1 cellular context compared by ENCODE assay signal in the genomic region with DNA sequence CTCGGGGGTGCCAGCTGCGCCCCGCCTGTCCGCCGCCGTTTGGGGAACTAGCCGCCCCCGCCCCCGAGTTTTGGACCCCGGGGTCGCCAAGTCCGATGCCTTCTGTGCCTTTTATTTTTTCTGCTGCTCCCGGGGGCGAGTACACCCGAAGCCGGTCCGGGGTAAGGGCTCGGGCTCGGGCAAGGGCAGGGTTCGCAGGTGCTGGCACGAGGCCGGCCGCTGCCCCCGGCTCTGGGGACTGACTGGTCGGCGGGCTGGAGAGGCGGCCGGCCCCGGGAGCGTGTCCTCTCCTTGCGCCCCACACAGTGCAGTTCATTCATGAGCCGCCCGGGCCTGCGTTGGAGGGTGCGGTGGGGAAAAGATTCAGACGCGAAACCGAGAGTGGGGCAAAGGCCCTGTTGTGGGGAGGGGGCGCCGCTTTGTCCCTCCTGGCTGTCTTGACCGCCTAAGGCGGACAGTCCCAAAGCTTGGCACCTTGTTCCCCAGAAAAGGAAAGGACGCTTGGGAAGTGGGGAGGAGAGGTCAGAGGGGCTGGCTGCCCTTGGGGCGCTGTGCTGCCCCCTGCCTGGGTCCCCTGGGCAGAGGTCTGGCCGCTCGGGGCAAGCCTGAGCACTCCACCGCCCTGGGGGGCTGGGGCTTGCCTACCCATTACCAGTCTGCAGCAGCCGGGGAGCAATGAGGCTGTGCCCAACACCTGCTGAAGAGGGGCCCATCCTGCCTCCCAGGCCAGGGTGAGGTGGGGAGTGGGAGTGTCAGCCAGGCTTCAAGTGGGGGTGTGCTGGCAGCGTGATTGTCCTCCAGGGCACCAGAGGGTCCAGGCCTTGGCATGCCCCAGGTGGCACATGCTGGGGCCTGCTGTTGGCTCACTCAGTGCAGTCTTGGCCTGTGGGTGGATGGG.
TF ChIP-seq lines count a peak whose summit lies in the region.

No MANE protein-coding gene starts in this region.

TF ChIP-seq in HepG2, 621 proteins besides CTCF, POLR2A, EP300 and RAD21 (continued from another document and continues in another):
- TF ChIP-seq GTF2F1 (IDR thresholded peaks at IDR 0.05; ENCODE audit: low read length) (no peak), ZNF274 (CRISPR knock-in tag; IDR thresholded peaks at IDR 0.05) (0 out of 2 replicates have a peak, but pooled peaks have one; percentile 11), AGO2 (optimal IDR thresholded peaks at IDR 0.05; ENCODE audit: low read depth, low read length) (peak; percentile 28), BORCS8-MEF2B (CRISPR knock-in tag; IDR thresholded peaks at IDR 0.05) (peak; percentile 53), ZNF460 (CRISPR knock-in tag; IDR thresholded peaks at IDR 0.05; ENCODE audit: borderline replicate concordance) (peak; percentile 30; the same call in 1 of the 2 replicates), NCOA1 (CRISPR knock-in tag; IDR thresholded peaks at IDR 0.05) (no peak), GFI1 (CRISPR knock-in tag; IDR thresholded peaks at IDR 0.05; ENCODE audit: borderline replicate concordance) (peak; percentile 40; the same call in 1 of the 2 replicates), ZNF550 (CRISPR knock-in tag; IDR thresholded peaks at IDR 0.05; ENCODE audit: borderline replicate concordance) (no peak), ARHGAP35 (CRISPR knock-in tag; IDR thresholded peaks at IDR 0.05; ENCODE audit: borderline replicate concordance) (no peak; the same call in 1 of the 2 replicates), TEAD3 (CRISPR knock-in tag; optimal IDR thresholded peaks at IDR 0.05; ENCODE audit: borderline replicate concordance) (no peak), ZNF234 (CRISPR knock-in tag; conservative IDR thresholded peaks at IDR 0.05) (peak; percentile 81; the same call in 1 of the 2 replicates), MTA1 (CRISPR knock-in tag; IDR thresholded peaks at IDR 0.05; ENCODE audit: borderline replicate concordance) (peak; percentile 85; the same call in 1 of the 2 replicates), SRSF9 (IDR thresholded peaks at IDR 0.05; ENCODE audit: borderline replicate concordance, insufficient read depth, low read depth, low read length, poor library complexity, severe bottlenecking) (no peak), JUN (CRISPR knock-in tag; IDR thresholded peaks at IDR 0.05) (no peak), RAD51 (IDR thresholded peaks at IDR 0.05; ENCODE audit: borderline replicate concordance) (no peak), ZFP37 (CRISPR knock-in tag; IDR thresholded peaks at IDR 0.05; ENCODE audit: borderline replicate concordance) (0 out of 2 replicates have a peak, but pooled peaks have one; percentile 19), ZSCAN20 (CRISPR knock-in tag; IDR thresholded peaks at IDR 0.05; ENCODE audit: borderline replicate concordance) (0 out of 2 replicates have a peak, but pooled peaks have one; percentile 57), MIER2 (CRISPR knock-in tag; IDR thresholded peaks at IDR 0.05) (no peak), ERF (CRISPR knock-in tag; IDR thresholded peaks at IDR 0.05) (no peak), KDM3A (CRISPR knock-in tag; IDR thresholded peaks at IDR 0.05; ENCODE audit: low read depth) (0 out of 2 replicates have a peak, but pooled peaks have one; percentile 7), JUND (CRISPR knock-in tag; IDR thresholded peaks at IDR 0.05) (no peak), MED13 (CRISPR knock-in tag; IDR thresholded peaks at IDR 0.05) (0 out of 2 replicates have a peak, but pooled peaks have one; percentile 36), ZNF292 (CRISPR knock-in tag; IDR thresholded peaks at IDR 0.05; ENCODE audit: borderline replicate concordance, low read depth) (no peak), ZMAT3 (CRISPR knock-in tag; conservative IDR thresholded peaks at IDR 0.05) (no peak), JUNB (CRISPR knock-in tag; IDR thresholded peaks at IDR 0.05; ENCODE audit: borderline replicate concordance) (no peak), NR1H2 (CRISPR knock-in tag; IDR thresholded peaks at IDR 0.05; ENCODE audit: borderline replicate concordance, low read depth) (no peak), CREM (IDR thresholded peaks at IDR 0.05) (no peak), CREM (CRISPR knock-in tag; IDR thresholded peaks at IDR 0.05) (no peak), SRY (CRISPR knock-in tag; IDR thresholded peaks at IDR 0.05) (peak; percentile 56)
- TF ChIP-seq, protein P1, sequence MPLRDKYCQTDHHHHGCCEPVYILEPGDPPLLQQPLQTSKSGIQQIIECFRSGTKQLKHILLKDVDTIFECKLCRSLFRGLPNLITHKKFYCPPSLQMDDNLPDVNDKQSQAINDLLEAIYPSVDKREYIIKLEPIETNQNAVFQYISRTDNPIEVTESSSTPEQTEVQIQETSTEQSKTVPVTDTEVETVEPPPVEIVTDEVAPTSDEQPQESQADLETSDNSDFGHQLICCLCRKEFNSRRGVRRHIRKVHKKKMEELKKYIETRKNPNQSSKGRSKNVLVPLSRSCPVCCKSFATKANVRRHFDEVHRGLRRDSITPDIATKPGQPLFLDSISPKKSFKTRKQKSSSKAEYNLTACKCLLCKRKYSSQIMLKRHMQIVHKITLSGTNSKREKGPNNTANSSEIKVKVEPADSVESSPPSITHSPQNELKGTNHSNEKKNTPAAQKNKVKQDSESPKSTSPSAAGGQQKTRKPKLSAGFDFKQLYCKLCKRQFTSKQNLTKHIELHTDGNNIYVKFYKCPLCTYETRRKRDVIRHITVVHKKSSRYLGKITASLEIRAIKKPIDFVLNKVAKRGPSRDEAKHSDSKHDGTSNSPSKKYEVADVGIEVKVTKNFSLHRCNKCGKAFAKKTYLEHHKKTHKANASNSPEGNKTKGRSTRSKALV (CRISPR knock-in tag; IDR thresholded peaks at IDR 0.05) = peak; percentile 78; the same call in 1 of the 2 replicates
- TF ChIP-seq, protein P2, sequence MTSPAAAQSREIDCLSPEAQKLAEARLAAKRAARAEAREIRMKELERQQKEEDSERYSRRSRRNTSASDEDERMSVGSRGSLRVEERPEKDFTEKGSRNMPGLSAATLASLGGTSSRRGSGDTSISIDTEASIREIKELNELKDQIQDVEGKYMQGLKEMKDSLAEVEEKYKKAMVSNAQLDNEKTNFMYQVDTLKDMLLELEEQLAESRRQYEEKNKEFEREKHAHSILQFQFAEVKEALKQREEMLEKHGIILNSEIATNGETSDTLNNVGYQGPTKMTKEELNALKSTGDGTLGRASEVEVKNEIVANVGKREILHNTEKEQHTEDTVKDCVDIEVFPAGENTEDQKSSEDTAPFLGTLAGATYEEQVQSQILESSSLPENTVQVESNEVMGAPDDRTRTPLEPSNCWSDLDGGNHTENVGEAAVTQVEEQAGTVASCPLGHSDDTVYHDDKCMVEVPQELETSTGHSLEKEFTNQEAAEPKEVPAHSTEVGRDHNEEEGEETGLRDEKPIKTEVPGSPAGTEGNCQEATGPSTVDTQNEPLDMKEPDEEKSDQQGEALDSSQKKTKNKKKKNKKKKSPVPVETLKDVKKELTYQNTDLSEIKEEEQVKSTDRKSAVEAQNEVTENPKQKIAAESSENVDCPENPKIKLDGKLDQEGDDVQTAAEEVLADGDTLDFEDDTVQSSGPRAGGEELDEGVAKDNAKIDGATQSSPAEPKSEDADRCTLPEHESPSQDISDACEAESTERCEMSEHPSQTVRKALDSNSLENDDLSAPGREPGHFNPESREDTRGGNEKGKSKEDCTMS (CRISPR knock-in tag; conservative IDR thresholded peaks at IDR 0.05) = no peak
- TF ChIP-seq, protein P3, sequence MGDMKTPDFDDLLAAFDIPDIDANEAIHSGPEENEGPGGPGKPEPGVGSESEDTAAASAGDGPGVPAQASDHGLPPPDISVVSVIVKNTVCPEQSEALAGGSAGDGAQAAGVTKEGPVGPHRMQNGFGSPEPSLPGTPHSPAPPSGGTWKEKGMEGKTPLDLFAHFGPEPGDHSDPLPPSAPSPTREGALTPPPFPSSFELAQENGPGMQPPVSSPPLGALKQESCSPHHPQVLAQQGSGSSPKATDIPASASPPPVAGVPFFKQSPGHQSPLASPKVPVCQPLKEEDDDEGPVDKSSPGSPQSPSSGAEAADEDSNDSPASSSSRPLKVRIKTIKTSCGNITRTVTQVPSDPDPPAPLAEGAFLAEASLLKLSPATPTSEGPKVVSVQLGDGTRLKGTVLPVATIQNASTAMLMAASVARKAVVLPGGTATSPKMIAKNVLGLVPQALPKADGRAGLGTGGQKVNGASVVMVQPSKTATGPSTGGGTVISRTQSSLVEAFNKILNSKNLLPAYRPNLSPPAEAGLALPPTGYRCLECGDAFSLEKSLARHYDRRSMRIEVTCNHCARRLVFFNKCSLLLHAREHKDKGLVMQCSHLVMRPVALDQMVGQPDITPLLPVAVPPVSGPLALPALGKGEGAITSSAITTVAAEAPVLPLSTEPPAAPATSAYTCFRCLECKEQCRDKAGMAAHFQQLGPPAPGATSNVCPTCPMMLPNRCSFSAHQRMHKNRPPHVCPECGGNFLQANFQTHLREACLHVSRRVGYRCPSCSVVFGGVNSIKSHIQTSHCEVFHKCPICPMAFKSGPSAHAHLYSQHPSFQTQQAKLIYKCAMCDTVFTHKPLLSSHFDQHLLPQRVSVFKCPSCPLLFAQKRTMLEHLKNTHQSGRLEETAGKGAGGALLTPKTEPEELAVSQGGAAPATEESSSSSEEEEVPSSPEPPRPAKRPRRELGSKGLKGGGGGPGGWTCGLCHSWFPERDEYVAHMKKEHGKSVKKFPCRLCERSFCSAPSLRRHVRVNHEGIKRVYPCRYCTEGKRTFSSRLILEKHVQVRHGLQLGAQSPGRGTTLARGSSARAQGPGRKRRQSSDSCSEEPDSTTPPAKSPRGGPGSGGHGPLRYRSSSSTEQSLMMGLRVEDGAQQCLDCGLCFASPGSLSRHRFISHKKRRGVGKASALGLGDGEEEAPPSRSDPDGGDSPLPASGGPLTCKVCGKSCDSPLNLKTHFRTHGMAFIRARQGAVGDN (CRISPR knock-in tag; IDR thresholded peaks at IDR 0.05) = peak; percentile 87
- TF ChIP-seq, protein P4, sequence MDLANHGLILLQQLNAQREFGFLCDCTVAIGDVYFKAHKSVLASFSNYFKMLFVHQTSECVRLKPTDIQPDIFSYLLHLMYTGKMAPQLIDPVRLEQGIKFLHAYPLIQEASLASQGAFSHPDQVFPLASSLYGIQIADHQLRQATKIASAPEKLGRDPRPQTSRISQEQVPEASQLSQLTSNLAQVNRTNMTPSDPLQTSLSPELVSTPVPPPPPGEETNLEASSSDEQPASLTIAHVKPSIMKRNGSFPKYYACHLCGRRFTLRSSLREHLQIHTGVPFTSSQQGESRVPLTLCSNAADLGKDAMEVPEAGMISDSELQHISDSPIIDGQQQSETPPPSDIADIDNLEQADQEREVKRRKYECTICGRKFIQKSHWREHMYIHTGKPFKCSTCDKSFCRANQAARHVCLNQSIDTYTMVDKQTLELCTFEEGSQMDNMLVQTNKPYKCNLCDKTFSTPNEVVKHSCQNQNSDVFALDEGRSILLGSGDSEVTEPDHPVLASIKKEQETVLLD (CRISPR knock-in tag; IDR thresholded peaks at IDR 0.05; ENCODE audit: low read depth) = no peak
- TF ChIP-seq, protein P5, sequence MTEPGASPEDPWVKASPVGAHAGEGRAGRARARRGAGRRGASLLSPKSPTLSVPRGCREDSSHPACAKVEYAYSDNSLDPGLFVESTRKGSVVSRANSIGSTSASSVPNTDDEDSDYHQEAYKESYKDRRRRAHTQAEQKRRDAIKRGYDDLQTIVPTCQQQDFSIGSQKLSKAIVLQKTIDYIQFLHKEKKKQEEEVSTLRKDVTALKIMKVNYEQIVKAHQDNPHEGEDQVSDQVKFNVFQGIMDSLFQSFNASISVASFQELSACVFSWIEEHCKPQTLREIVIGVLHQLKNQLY (CRISPR knock-in tag; IDR thresholded peaks at IDR 0.05) = no peak
- TF ChIP-seq, protein P6, sequence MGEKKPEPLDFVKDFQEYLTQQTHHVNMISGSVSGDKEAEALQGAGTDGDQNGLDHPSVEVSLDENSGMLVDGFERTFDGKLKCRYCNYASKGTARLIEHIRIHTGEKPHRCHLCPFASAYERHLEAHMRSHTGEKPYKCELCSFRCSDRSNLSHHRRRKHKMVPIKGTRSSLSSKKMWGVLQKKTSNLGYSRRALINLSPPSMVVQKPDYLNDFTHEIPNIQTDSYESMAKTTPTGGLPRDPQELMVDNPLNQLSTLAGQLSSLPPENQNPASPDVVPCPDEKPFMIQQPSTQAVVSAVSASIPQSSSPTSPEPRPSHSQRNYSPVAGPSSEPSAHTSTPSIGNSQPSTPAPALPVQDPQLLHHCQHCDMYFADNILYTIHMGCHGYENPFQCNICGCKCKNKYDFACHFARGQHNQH (CRISPR knock-in tag; IDR thresholded peaks at IDR 0.05) = 0 out of 2 replicates have a peak, but pooled peaks have one; percentile 20
- TF ChIP-seq, protein P7, sequence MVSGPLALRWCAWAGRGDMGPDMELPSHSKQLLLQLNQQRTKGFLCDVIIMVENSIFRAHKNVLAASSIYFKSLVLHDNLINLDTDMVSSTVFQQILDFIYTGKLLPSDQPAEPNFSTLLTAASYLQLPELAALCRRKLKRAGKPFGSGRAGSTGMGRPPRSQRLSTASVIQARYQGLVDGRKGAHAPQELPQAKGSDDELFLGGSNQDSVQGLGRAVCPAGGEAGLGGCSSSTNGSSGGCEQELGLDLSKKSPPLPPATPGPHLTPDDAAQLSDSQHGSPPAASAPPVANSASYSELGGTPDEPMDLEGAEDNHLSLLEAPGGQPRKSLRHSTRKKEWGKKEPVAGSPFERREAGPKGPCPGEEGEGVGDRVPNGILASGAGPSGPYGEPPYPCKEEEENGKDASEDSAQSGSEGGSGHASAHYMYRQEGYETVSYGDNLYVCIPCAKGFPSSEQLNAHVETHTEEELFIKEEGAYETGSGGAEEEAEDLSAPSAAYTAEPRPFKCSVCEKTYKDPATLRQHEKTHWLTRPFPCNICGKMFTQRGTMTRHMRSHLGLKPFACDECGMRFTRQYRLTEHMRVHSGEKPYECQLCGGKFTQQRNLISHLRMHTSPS (CRISPR knock-in tag; IDR thresholded peaks at IDR 0.05; ENCODE audit: low read depth) = no peak; the same call in 1 of the 2 replicates
- TF ChIP-seq, protein P8, sequence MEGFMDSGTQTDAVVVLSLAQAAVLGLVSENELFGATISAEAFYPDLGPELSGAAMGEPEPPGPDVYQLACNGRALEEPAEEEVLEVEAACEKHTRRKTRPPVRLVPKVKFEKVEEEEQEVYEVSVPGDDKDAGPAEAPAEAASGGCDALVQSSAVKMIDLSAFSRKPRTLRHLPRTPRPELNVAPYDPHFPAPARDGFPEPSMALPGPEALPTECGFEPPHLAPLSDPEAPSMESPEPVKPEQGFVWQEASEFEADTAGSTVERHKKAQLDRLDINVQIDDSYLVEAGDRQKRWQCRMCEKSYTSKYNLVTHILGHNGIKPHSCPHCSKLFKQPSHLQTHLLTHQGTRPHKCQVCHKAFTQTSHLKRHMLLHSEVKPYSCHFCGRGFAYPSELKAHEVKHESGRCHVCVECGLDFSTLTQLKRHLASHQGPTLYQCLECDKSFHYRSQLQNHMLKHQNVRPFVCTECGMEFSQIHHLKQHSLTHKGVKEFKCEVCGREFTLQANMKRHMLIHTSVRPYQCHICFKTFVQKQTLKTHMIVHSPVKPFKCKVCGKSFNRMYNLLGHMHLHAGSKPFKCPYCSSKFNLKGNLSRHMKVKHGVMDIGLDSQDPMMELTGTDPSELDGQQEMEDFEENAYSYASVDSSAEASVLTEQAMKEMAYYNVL (CRISPR knock-in tag; IDR thresholded peaks at IDR 0.05; ENCODE audit: borderline replicate concordance) = peak; percentile 70; the same call in 1 of the 2 replicates
- TF ChIP-seq, protein P9, sequence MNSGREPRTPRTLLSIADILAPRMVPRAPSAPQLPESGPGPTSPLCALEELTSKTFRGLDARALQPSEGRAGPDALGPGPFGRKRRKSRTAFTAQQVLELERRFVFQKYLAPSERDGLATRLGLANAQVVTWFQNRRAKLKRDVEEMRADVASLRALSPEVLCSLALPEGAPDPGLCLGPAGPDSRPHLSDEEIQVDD (CRISPR knock-in tag; IDR thresholded peaks at IDR 0.05; ENCODE audit: borderline replicate concordance) = no peak
